Comparison of ENCODE assay signal across 8 cellular contexts in the genomic region with DNA sequence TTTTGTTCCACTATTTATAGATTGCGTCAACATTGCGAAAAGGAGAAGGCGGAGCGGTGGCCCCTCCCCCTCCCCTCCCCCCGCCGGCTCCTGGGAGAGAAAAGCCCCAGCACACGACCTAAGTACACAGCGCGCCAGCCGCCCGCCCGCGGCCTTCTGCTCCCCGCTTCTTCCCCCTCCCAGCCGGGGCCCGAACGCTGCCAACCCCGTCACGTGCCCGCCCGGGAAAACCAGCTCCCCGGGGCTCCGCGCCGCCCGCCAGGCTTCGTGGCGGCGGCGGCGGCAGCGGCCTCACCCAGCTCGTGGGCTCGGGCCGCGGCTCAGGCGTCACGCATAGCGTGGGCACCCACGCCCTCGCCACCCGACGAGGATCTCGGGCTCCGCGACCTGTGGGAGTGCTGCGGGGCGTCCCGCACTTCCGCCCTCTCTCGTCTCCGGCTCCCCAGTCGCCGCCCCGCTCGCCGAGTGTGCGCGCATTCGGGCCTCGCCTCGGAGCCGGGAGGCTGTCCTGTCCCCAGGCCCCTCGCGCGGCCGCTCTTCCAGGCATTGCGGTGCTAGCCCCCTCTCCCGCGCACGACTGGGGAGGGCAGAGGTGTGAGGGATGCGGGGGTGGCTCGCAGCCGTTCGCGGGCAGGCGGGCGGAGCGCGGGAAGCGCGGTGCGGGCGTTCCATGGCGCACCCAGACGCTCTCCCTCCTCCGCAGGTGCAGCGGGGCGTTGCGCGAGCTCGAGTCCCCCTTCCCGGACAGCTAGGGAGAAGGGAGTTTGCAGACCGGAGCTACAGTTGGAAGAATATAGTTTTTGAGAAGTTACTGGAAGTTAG.
DNase-seq lines count a peak whose midpoint lies in the region; ATAC-seq and TF ChIP-seq lines count a peak whose summit lies in the region.

No MANE protein-coding gene starts in this region.

- H3K4me3 ChIP-seq in HUES6 (ENCODE audit: low read depth, low read length) = peak overlapping the region; percentile 88
- H3K4me3 ChIP-seq in lung = peak overlapping the region; percentile 97

- TF ChIP-seq CTCF in GM13976 (IDR thresholded peaks at IDR 0.05; ENCODE audit: borderline replicate concordance, control extremely low read depth, extremely low read depth, insufficient read depth, missing control alignments) = no peak
- no peak for TF ChIP-seq CTCF in lung (IDR thresholded peaks at IDR 0.05; ENCODE audit: control extremely low read depth, extremely low read depth)

- peak overlapping the region; percentile 45 for H3K9ac ChIP-seq in HUES6 (ENCODE audit: low read length)

- H3K9me3 ChIP-seq in HUES6 (ENCODE audit: control insufficient read depth, insufficient read depth, low read depth, low read length) (no peaks in the 10 kb centered on the region), lung (ENCODE audit: control insufficient read depth in 2 of 2, insufficient read depth in 1 of 2, low read length in 1 of 2) (peaks cover 0 to 3% of the 10 kb centered on the region in 2 donors)

- no peak overlapping the region for H3K27ac ChIP-seq in HUES6 (ENCODE audit: low read depth, low read length)
- H3K27ac ChIP-seq in lung (ENCODE audit: low read depth in 1 of 2, low read length in 1 of 2) = peak overlapping the region; percentile 98 to 100

- ATAC-seq in lung (ENCODE audit: insufficient read depth, low FRiP score) (peak; percentile 75), GM18517 (IDR thresholded peaks at IDR 0.05; ENCODE audit: unreplicated experiment) (no peak)

- in situ Hi-C loops in GM13976 (cut with MboI; ENCODE audit: low sequenced_read_pairs, unreplicated experiment) = no loop called here

- DNase-seq in GM13976 (ENCODE audit: low spot score) = peak; percentile 73
- peak; percentile 91 to 94 for DNase-seq in NOMO-1 (lab: John Stamatoyannopoulos, UW; ENCODE audit: unreplicated experiment in 2 of 2)
- DNase-seq in activated CD8-positive, alpha-beta memory T cell treated with anti-CD3 and anti-CD28 coated beads for 24 hours = peak; percentile 89
- DNase-seq in effector CD4-positive, alpha-beta T cell = peak; percentile 87
- peak; percentile 92 for DNase-seq in lung (ENCODE audit: low spot score)
- DNase-seq in stimulated activated CD4-positive, alpha-beta T cell treated with anti-CD3 and anti-CD28 coated beads, TNF-alpha, amount 100 ng/mL, for 1 hour (ENCODE audit: low read depth in 3 of 3, low spot score in 1 of 3) = peak; percentile 83 to 89 (median 88)

- WGBS in lung, 2 donors = 0 to 1% methylated on average over 59 to 94 of the region's 94 CpGs

- H3K36me3 ChIP-seq in HUES6 (ENCODE audit: control insufficient read depth, insufficient read depth, low read length) (no peaks in the 10 kb centered on the region), lung (ENCODE audit: control insufficient read depth in 2 of 2, insufficient read depth in 2 of 2, low read length in 2 of 2) (peaks cover 0 to 1% of the 10 kb centered on the region in 2 donors)

- peaks cover 49% of the 10 kb centered on the region for H3K4me1 ChIP-seq in HUES6 (ENCODE audit: control insufficient read depth, insufficient read depth, low read length)
- H3K4me1 ChIP-seq in lung (ENCODE audit: control insufficient read depth in 2 of 2, insufficient read depth in 2 of 2, low read length in 2 of 2) = peaks cover 12 to 19% of the 10 kb centered on the region in 2 donors

- H3K27me3 ChIP-seq in HUES6 (ENCODE audit: control insufficient read depth, insufficient read depth, low read length) = peaks cover 90% of the 10 kb centered on the region
- no peaks in the 10 kb centered on the region for H3K27me3 ChIP-seq in lung (ENCODE audit: control insufficient read depth, insufficient read depth)
